Comparison of ENCODE assay signal across 20 cellular contexts in genomic region chr1:113990541-113990940, GRCh38. TPM values are rescaled to one million over a fixed set of nuclear protein-coding genes. Genes with fewer than 3 reads are reported as not detected.
A peak's percentile ranks its signal among the peaks of the same experiment; 100 is the strongest.
DNase-seq lines count a peak whose midpoint lies in the region; ATAC-seq, FAIRE-seq and TF ChIP-seq lines count a peak whose summit lies in the region.
"Had no signal": no experiment of that assay in that cellular context is flagged by ENCODE, and none has a peak within 500 bp of the region (broad histone marks: within the 10 kb centered on the region; RNA-seq: fewer than 3 reads in every experiment).

No MANE protein-coding gene starts in this region.

- H3K4me1 Mint-ChIP-seq in activated CD8-positive, alpha-beta T cell treated with anti-CD3 and anti-CD28 coated beads, Interleukin-2, amount 10 ng/mL, durations not matched to agents 7 days and 5 days (ENCODE audit: low read depth): no peaks in the 10 kb centered on the region
- H3K4me1 Mint-ChIP-seq in activated CD8-positive, alpha-beta T cell treated with anti-CD3 and anti-CD28 coated beads for 36 hours (ENCODE audit: low read depth): no peaks in the 10 kb centered on the region
- H3K4me1 Mint-ChIP-seq in activated T-helper 17 cell treated with anti-CD3 and anti-CD28 coated beads, Interleukin-2, amount 50 U/mL, for 72 hours: no peaks in the 10 kb centered on the region
- H3K4me1 Mint-ChIP-seq: CD8-positive, alpha-beta memory T cell had no signal

- DNase-seq in activated CD8-positive, alpha-beta T cell treated with anti-CD3 and anti-CD28 coated beads, Interleukin-2, amount 10 ng/mL, durations not matched to agents 7 days and 5 days: peak; percentile 9
- no peak for DNase-seq in activated CD8-positive, alpha-beta T cell treated with anti-CD3 and anti-CD28 coated beads for 36 hours
- DNase-seq in gastrocnemius medialis (no peak), GM12892 (ENCODE audit: insufficient read length) (no peak)
- DNase-seq: 8988T; AML-193; Caco-2; CD8-positive, alpha-beta memory T cell; DND-41; GF-D8; GM23248 had no signal

- H3K4me3 Mint-ChIP-seq in activated CD8-positive, alpha-beta T cell treated with anti-CD3 and anti-CD28 coated beads, Interleukin-2, amount 10 ng/mL, durations not matched to agents 7 days and 5 days: no peak overlapping the region
- H3K4me3 Mint-ChIP-seq in activated CD8-positive, alpha-beta T cell treated with anti-CD3 and anti-CD28 coated beads for 36 hours: no peak overlapping the region
- no peak overlapping the region for H3K4me3 Mint-ChIP-seq in activated T-helper 17 cell treated with anti-CD3 and anti-CD28 coated beads, Interleukin-2, amount 50 U/mL, for 72 hours
- H3K4me3 Mint-ChIP-seq: CD8-positive, alpha-beta memory T cell had no signal

- intact Hi-C loops in activated CD8-positive, alpha-beta T cell treated with anti-CD3 and anti-CD28 coated beads for 36 hours (cut with micrococcal nuclease): no loop called here
- intact Hi-C loops in gastrocnemius medialis (cut with DNase I; ENCODE audit: low total_unique reads): loop anchor here (2.0 kb wide), 1 partner anchor 36 kb away; no protein-coding TSS in a partner anchor

- peaks cover 15% of the 10 kb centered on the region for H3K9me3 Mint-ChIP-seq in activated CD8-positive, alpha-beta T cell treated with anti-CD3 and anti-CD28 coated beads, Interleukin-2, amount 10 ng/mL, durations not matched to agents 7 days and 5 days (ENCODE audit: insufficient read depth)
- H3K9me3 Mint-ChIP-seq in activated CD8-positive, alpha-beta T cell treated with anti-CD3 and anti-CD28 coated beads for 36 hours: peaks cover 17% of the 10 kb centered on the region
- peaks cover 12% of the 10 kb centered on the region for H3K9me3 Mint-ChIP-seq in activated T-helper 17 cell treated with anti-CD3 and anti-CD28 coated beads, Interleukin-2, amount 50 U/mL, for 72 hours

- CTCF ChIA-PET in activated CD8-positive, alpha-beta T cell treated with anti-CD3 and anti-CD28 coated beads, Interleukin-2, amount 10 ng/mL, durations not matched to agents 7 days and 5 days (lab: Charles Lee): interaction anchor here (2.4 kb wide), 1 partner anchor 12 kb away, joined by 8 read pairs; the partner anchor contains the start of gene OLFML3
- CTCF ChIA-PET in activated CD8-positive, alpha-beta T cell treated with anti-CD3 and anti-CD28 coated beads for 36 hours (lab: Charles Lee): interaction anchor here (0.8 to 1.1 kb wide), 2 partner anchors 11 to 252 kb away, joined by 3 to 4 read pairs; partner anchors contain the start of gene OLFML3

- H3K27me3 ChIP-seq in gastrocnemius medialis: no peaks in the 10 kb centered on the region
- H3K27me3 ChIP-seq: BLaER1 had no signal

- H3K27ac ChIP-seq in gastrocnemius medialis: peak overlapping the region; percentile 73 to 85 (median 77)
- H3K27ac ChIP-seq: BLaER1, GM23248 had no signal

- H3K27ac Mint-ChIP-seq in activated CD8-positive, alpha-beta T cell treated with anti-CD3 and anti-CD28 coated beads, Interleukin-2, amount 10 ng/mL, durations not matched to agents 7 days and 5 days: no peak overlapping the region
- no peak overlapping the region for H3K27ac Mint-ChIP-seq in activated CD8-positive, alpha-beta T cell treated with anti-CD3 and anti-CD28 coated beads for 36 hours
- H3K27ac Mint-ChIP-seq in activated T-helper 17 cell treated with anti-CD3 and anti-CD28 coated beads, Interleukin-2, amount 50 U/mL, for 72 hours: no peak overlapping the region
- H3K27ac Mint-ChIP-seq: CD8-positive, alpha-beta memory T cell had no signal

- peaks cover 4% of the 10 kb centered on the region for H3K27me3 Mint-ChIP-seq in activated CD8-positive, alpha-beta T cell treated with anti-CD3 and anti-CD28 coated beads, Interleukin-2, amount 10 ng/mL, durations not matched to agents 7 days and 5 days (ENCODE audit: low read depth)
- H3K27me3 Mint-ChIP-seq in activated CD8-positive, alpha-beta T cell treated with anti-CD3 and anti-CD28 coated beads for 36 hours: no peaks in the 10 kb centered on the region
- H3K27me3 Mint-ChIP-seq in activated T-helper 17 cell treated with anti-CD3 and anti-CD28 coated beads, Interleukin-2, amount 50 U/mL, for 72 hours: peaks cover 10% of the 10 kb centered on the region

- no peak for FAIRE-seq in GM12892 (lab: Jason Lieb, UNC)
- FAIRE-seq: GM18507, H54, HepG2, HTR-8/SVneo had no signal

- in situ Hi-C loops in gastrocnemius medialis (cut with MboI; ENCODE audit: low sequenced_read_pairs in 4 of 4): loop anchor here in 1 of 4 donors (25.0 kb wide), 1 partner anchor 97 kb away; no protein-coding TSS in a partner anchor

- H3K36me3 ChIP-seq in gastrocnemius medialis: no peaks in the 10 kb centered on the region
- H3K36me3 ChIP-seq: BLaER1 had no signal

- no peaks in the 10 kb centered on the region for H3K9me3 ChIP-seq in gastrocnemius medialis

- no peak for TF ChIP-seq CTCF in activated CD8-positive, alpha-beta T cell treated with anti-CD3 and anti-CD28 coated beads for 36 hours (IDR thresholded peaks at IDR 0.05)
- TF ChIP-seq CTCF in gastrocnemius medialis (IDR thresholded peaks at IDR 0.05 in 4 of 5, conservative IDR thresholded peaks at IDR 0.05 in 1 of 5): no peak

- ATAC-seq in activated CD8-positive, alpha-beta T cell treated with anti-CD3 and anti-CD28 coated beads, Interleukin-2, amount 10 ng/mL, durations not matched to agents 7 days and 5 days: no peak
- ATAC-seq in activated CD8-positive, alpha-beta T cell treated with anti-CD3 and anti-CD28 coated beads for 36 hours: no peak
- ATAC-seq in SK-N-SH treated with all-trans-retinoic acid at 6 μM for 48 hours (peak; percentile 30; the same call in 2 of the 3 replicates), gastrocnemius medialis (peak in 1 of 2 donors; percentile 2), HG03196 (IDR thresholded peaks at IDR 0.05; ENCODE audit: unreplicated experiment) (no peak)
- ATAC-seq in activated T-helper 17 cell treated with anti-CD3 and anti-CD28 coated beads, Interleukin-2, amount 50 U/mL, for 72 hours (replicated peaks): no peak
- ATAC-seq: HCT116, HepG2 had no signal

- peaks cover 9% of the 10 kb centered on the region for H3K36me3 Mint-ChIP-seq in activated CD8-positive, alpha-beta T cell treated with anti-CD3 and anti-CD28 coated beads, Interleukin-2, amount 10 ng/mL, durations not matched to agents 7 days and 5 days (ENCODE audit: low read depth)
- peaks cover 6% of the 10 kb centered on the region for H3K36me3 Mint-ChIP-seq in activated CD8-positive, alpha-beta T cell treated with anti-CD3 and anti-CD28 coated beads for 36 hours (ENCODE audit: low read depth)
- no peaks in the 10 kb centered on the region for H3K36me3 Mint-ChIP-seq in activated T-helper 17 cell treated with anti-CD3 and anti-CD28 coated beads, Interleukin-2, amount 50 U/mL, for 72 hours (ENCODE audit: low read depth)

- POLR2A ChIA-PET in activated CD8-positive, alpha-beta T cell treated with anti-CD3 and anti-CD28 coated beads, Interleukin-2, amount 10 ng/mL, durations not matched to agents 7 days and 5 days (lab: Charles Lee): no interaction called here
- POLR2A ChIA-PET in activated CD8-positive, alpha-beta T cell treated with anti-CD3 and anti-CD28 coated beads for 36 hours (lab: Charles Lee): no interaction called here

- no peak for TF ChIP-seq POLR2A in gastrocnemius medialis (IDR thresholded peaks at IDR 0.05)
- no peak for TF ChIP-seq POLR2A in GM12892 (IDR thresholded peaks at IDR 0.05; ENCODE audit: low read depth, low read length)

- no peak overlapping the region for H3K4me3 ChIP-seq in gastrocnemius medialis
- H3K4me3 ChIP-seq: BLaER1, GM23248 had no signal

- H3K4me1 ChIP-seq in gastrocnemius medialis: peaks cover 3 to 12% of the 10 kb centered on the region in 2 donors
- H3K4me1 ChIP-seq: Caco-2 had no signal

TF ChIP-seq in SK-N-SH treated with all-trans-retinoic acid at 6 μM for 48 hours, 23 proteins besides CTCF, POLR2A, EP300 and RAD21:
- TF ChIP-seq CSRNP3 (CRISPR knock-in tag; IDR thresholded peaks at IDR 0.05): no peak
- TF ChIP-seq ARNTL (CRISPR knock-in tag; IDR thresholded peaks at IDR 0.05; ENCODE audit: borderline replicate concordance, low read depth): no peak
- TF ChIP-seq ESRRG (CRISPR knock-in tag; IDR thresholded peaks at IDR 0.05): no peak
- TF ChIP-seq ZNF565 (CRISPR knock-in tag; conservative IDR thresholded peaks at IDR 0.05; ENCODE audit: low read depth): no peak
- TF ChIP-seq PPARA (CRISPR knock-in tag; IDR thresholded peaks at IDR 0.05; ENCODE audit: borderline replicate concordance): no peak

RNA-seq across cellular contexts. Expression of gene OLFML3, which starts 11.3 kb away (rescaled TPM):
- total RNA-seq in activated CD8-positive, alpha-beta T cell treated with anti-CD3 and anti-CD28 coated beads, Interleukin-2, amount 10 ng/mL, durations not matched to agents 7 days and 5 days: under 1 TPM; 0.42 to 0.78 TPM
- under 1 TPM; 0.14 to 0.49 TPM for total RNA-seq in activated CD8-positive, alpha-beta T cell treated with anti-CD3 and anti-CD28 coated beads for 36 hours
- total RNA-seq in gastrocnemius medialis: 10 to 100 TPM in 3 of 4 donors, 1 to 10 TPM in 1; 5.9 to 17.1 (median 14.0) TPM
- not detected for polyA plus RNA-seq in GM12892 (2012; ENCODE audit: missing spikeins)
- under 1 TPM; 0.13 to 0.40 TPM for total RNA-seq in activated T-helper 17 cell treated with anti-CD3 and anti-CD28 coated beads, Interleukin-2, amount 50 U/mL, for 72 hours
- polyA plus RNA-seq: CD8-positive, alpha-beta memory T cell had no signal
